14 cellular contexts compared by ENCODE assay signal in genomic region chr7:111803015-111803758, GRCh38.
DNase-seq lines count a peak whose midpoint lies in the region; ATAC-seq and TF ChIP-seq lines count a peak whose summit lies in the region.
"Had no signal": no experiment of that assay in that cellular context is flagged by ENCODE, and none has a peak within 500 bp of the region (broad histone marks: within the 10 kb centered on the region; RNA-seq: fewer than 3 reads in every experiment).

No MANE protein-coding gene starts in this region.

- H3K27me3 ChIP-seq in brain microvascular endothelial cell (replicated peaks): no peaks in the 10 kb centered on the region
- H3K27me3 ChIP-seq in GM23338 (ENCODE audit: insufficient read depth): no peaks in the 10 kb centered on the region
- H3K27me3 ChIP-seq: neutrophil, tibial artery had no signal

- H3F3A ChIP-seq in GM23338 (replicated peaks; ENCODE audit: low read depth): no peaks in the 10 kb centered on the region

- ATAC-seq in left lobe of liver (peak; percentile 93), GM23338 (no peak)
- no peak for ATAC-seq in activated naive CD4-positive, alpha-beta T cell treated with anti-CD3 and anti-CD28 coated beads, Interleukin-2, amount 50 U/mL, for 72 hours

- H3K4me3 Mint-ChIP-seq in GM23338: no peak overlapping the region
- H3K4me3 Mint-ChIP-seq: T-helper 2 cell treated with Interferon-gamma antibody and Interleukin-4, amounts not matched to agents 5 μg/mL and 100 μg/mL, for 36 hours had no signal

- peaks cover 30% of the 10 kb centered on the region for H3K9me3 Mint-ChIP-seq in GM23338
- peaks cover 22 to 32% of the 10 kb centered on the region in 2 donors for H3K9me3 Mint-ChIP-seq in activated naive CD4-positive, alpha-beta T cell treated with anti-CD3 and anti-CD28 coated beads, Interleukin-2, amount 50 U/mL, for 72 hours

- no peaks in the 10 kb centered on the region for H3K4me1 Mint-ChIP-seq in GM23338

- no peak overlapping the region for H3K27ac Mint-ChIP-seq in GM23338
- H3K27ac Mint-ChIP-seq in activated naive CD4-positive, alpha-beta T cell treated with anti-CD3 and anti-CD28 coated beads, Interleukin-2, amount 50 U/mL, for 72 hours: no peak overlapping the region
- H3K27ac Mint-ChIP-seq: T-helper 2 cell treated with Interferon-gamma antibody and Interleukin-4, amounts not matched to agents 5 μg/mL and 100 μg/mL, for 36 hours had no signal

- H3K36me3 ChIP-seq in brain microvascular endothelial cell (replicated peaks) (no peaks in the 10 kb centered on the region), GM23338 (ENCODE audit: insufficient read depth) (0 out of 2 replicates have a peak, but pooled peaks cover 7% of the 10 kb centered on the region)
- H3K36me3 ChIP-seq: neutrophil had no signal

- H3K4me1 ChIP-seq in GM23338 (ENCODE audit: insufficient read depth): no peaks in the 10 kb centered on the region
- H3K4me1 ChIP-seq: tibial artery had no signal

- H2AFZ ChIP-seq in GM23338: no peak overlapping the region

- no peaks in the 10 kb centered on the region for H3K79me2 ChIP-seq in GM23338 (replicated peaks; ENCODE audit: insufficient read depth)

- H3K27ac ChIP-seq in 22Rv1 (peak overlapping the region; percentile 87), brain microvascular endothelial cell (peak overlapping the region; percentile 6), GM23338 (ENCODE audit: low read depth) (no peak overlapping the region)
- H3K27ac ChIP-seq: neutrophil, tibial artery had no signal

- H4K20me1 ChIP-seq in GM23338 (replicated peaks; ENCODE audit: insufficient read depth): no peaks in the 10 kb centered on the region

- H3K9me2 ChIP-seq in GM23338 (ENCODE audit: insufficient read depth): 0 out of 2 replicates have a peak, but pooled peaks cover 3% of the 10 kb centered on the region

- H3K4me2 ChIP-seq in GM23338: no peak overlapping the region

- in situ Hi-C loops in brain microvascular endothelial cell (cut with HindIII; ENCODE audit: low pct_ligation_motif_present, low sequenced_read_pairs): no loop called here

- H3K27me3 Mint-ChIP-seq in GM23338 (ENCODE audit: insufficient read depth, low read depth, poor library complexity): no peaks in the 10 kb centered on the region

- H3K4me3 ChIP-seq in brain microvascular endothelial cell (ENCODE audit: low read depth, low read length) (no peak overlapping the region), GM23338 (no peak overlapping the region)
- H3K4me3 ChIP-seq: tibial artery had no signal

- peak; percentile 36 for DNase-seq in HT1080 (ENCODE audit: low read depth)
- DNase-seq in brain microvascular endothelial cell: peak; percentile 24
- DNase-seq in left lobe of liver (ENCODE audit: low spot score): no peak
- no peak for DNase-seq in NCI-H1694 (lab: John Stamatoyannopoulos, UW)
- DNase-seq in GM23338 (ENCODE audit: low spot score): no peak
- no peak for DNase-seq in activated naive CD4-positive, alpha-beta T cell treated with anti-CD3 and anti-CD28 coated beads, Interleukin-2, amount 50 U/mL, for 72 hours (ENCODE audit: low spot score in 2 of 2)
- no peak for DNase-seq in T-helper 9 cell
- DNase-seq: activated CD4-positive, alpha-beta T cell treated with anti-CD3 and anti-CD28 coated beads, Interleukin-2, amount 50 U/mL, for 1 hour; NCI-H1417 treated with DMSO at 0.1 percent for 48 hours; NCI-H526 treated with DMSO at 0.1 percent for 48 hours; tibial artery had no signal

- TF ChIP-seq CTCF in 22Rv1 (IDR thresholded peaks at IDR 0.05): no peak
- TF ChIP-seq CTCF in brain microvascular endothelial cell (IDR thresholded peaks at IDR 0.05; ENCODE audit: low read depth, low read length, missing control alignments): no peak
- TF ChIP-seq CTCF in GM23338 (conservative IDR thresholded peaks at IDR 0.05; ENCODE audit: low read depth in 2 of 2): no peak

- peaks cover 54% of the 10 kb centered on the region for H3K36me3 Mint-ChIP-seq in GM23338 (ENCODE audit: low read depth)
- peaks cover 19 to 30% of the 10 kb centered on the region in 2 donors for H3K36me3 Mint-ChIP-seq in activated naive CD4-positive, alpha-beta T cell treated with anti-CD3 and anti-CD28 coated beads, Interleukin-2, amount 50 U/mL, for 72 hours

TF ChIP-seq in GM23338, 12 proteins besides CTCF, POLR2A, EP300 and RAD21 (continues in another document):
- no peak for TF ChIP-seq EZH2phosphoT487 (IDR thresholded peaks at IDR 0.05; ENCODE audit: unreplicated experiment)
- TF ChIP-seq REST (IDR thresholded peaks at IDR 0.05; ENCODE audit: unreplicated experiment): no peak
- TF ChIP-seq ZNF114 (CRISPR knock-in tag; IDR thresholded peaks at IDR 0.05): no peak
- TF ChIP-seq EZH2 (IDR thresholded peaks at IDR 0.05; ENCODE audit: low read depth, unreplicated experiment): no peak
- TF ChIP-seq NANOG (IDR thresholded peaks at IDR 0.05; ENCODE audit: borderline replicate concordance): no peak

Comparison
In these comparisons a context has a peak if more than half of its experiments do, and no peak if none do; other contexts are left out.
1. DNase-seq: peak in HT1080 (single experiment) and brain microvascular endothelial cell (single experiment); none in left lobe of liver (single experiment), NCI-H1694 (single experiment), GM23338 (single experiment), activated naive CD4-positive, alpha-beta T cell treated with anti-CD3 and anti-CD28 coated beads, Interleukin-2, amount 50 U/mL, for 72 hours (0 of 2) and T-helper 9 cell (single experiment).